In the genomic region with DNA sequence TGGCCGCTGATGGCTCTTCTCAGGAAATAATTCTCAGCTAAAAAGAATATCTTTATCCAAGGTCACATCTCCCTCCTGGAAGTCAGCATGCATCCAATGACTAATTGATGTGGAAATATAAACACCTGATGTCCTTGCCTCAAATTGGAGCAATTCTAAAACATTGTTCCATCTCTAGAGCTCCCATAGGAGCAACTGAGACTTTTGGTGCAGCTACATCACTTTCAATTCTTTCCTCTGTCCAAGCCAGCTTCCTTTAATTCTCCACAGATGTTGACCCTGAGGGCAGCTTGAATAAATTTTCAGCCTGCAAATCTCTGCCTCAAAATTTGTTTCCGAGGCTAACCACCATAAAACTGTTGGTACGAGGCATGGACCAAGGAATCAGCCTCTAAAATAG, we compare ENCODE assay signal across 30 cellular contexts. TPM values are rescaled to one million over a fixed set of nuclear protein-coding genes. Genes with fewer than 3 reads are reported as not detected.
"Had no signal": no experiment of that assay in that cellular context is flagged by ENCODE, and none has a peak within 500 bp of the region (broad histone marks: within the 10 kb centered on the region; RNA-seq: fewer than 3 reads in every experiment).

No MANE protein-coding gene starts in this region.

- ATAC-seq: left lobe of liver; mucosa of descending colon; stimulated activated effector memory CD8-positive, alpha-beta T cell treated with anti-CD3 and anti-CD28 coated beads, Interleukin-12 subunit alpha, Interleukin-12 subunit beta, amount 100 ng/mL, for 72 hours had no signal

- FAIRE-seq: endothelial cell of umbilical vein, keratinocyte, urothelium cell line had no signal

- DNase-seq: colonic mucosa; effector memory CD4-positive, alpha-beta T cell; head of caudate nucleus; mucosa of descending colon; naive B cell; sigmoid colon; stimulated activated CD4-positive, alpha-beta T cell treated with anti-CD3 and anti-CD28 coated beads, Interleukin-2, amount 100 ng/mL, for 24 hours; stimulated activated CD4-positive, alpha-beta T cell treated with anti-CD3 and anti-CD28 coated beads, Interleukin-4, amount 100 ng/mL, for 24 hours; stimulated activated naive CD4-positive, alpha-beta T cell treated with Interleukin-2 at 50 U/mL for 16 hours; stomach; substantia nigra; testis; tibial artery; upper lobe of left lung had no signal

- H3K4me1 Mint-ChIP-seq: central memory CD8-positive, alpha-beta T cell; memory B cell; naive B cell; nephron; neural progenitor cell; stimulated activated effector memory CD8-positive, alpha-beta T cell treated with anti-CD3 and anti-CD28 coated beads, Interleukin-12 subunit alpha, Interleukin-12 subunit beta, amount 100 ng/mL, for 72 hours had no signal

- H3K27ac ChIP-seq: colonic mucosa, esophagus muscularis mucosa, neural progenitor cell, parathyroid adenoma, prostate gland, right atrium auricular region, sigmoid colon, stomach, testis, tibial artery, upper lobe of left lung had no signal

- H3K27ac Mint-ChIP-seq: dendritic cell treated with granulocyte-macrophage colony-stimulating factor and Interleukin-4, amounts not matched to agents 40 ng/mL and 50 ng/mL, for 4 days; memory B cell; mesothelial cell of epicardium; naive B cell; neural progenitor cell; stimulated activated effector memory CD8-positive, alpha-beta T cell treated with anti-CD3 and anti-CD28 coated beads, Interleukin-12 subunit alpha, Interleukin-12 subunit beta, amount 100 ng/mL, for 72 hours had no signal

- H3K36me3 ChIP-seq: colonic mucosa, esophagus muscularis mucosa, neural progenitor cell, prostate gland, right atrium auricular region, sigmoid colon, stomach, tibial artery, upper lobe of left lung had no signal

- H3K79me2 ChIP-seq: parathyroid adenoma had no signal

- H3K9me3 Mint-ChIP-seq: neural progenitor cell had no signal

- H3K36me3 Mint-ChIP-seq: memory B cell; mesothelial cell of epicardium; naive B cell; neural progenitor cell; stimulated activated effector memory CD8-positive, alpha-beta T cell treated with anti-CD3 and anti-CD28 coated beads, Interleukin-12 subunit alpha, Interleukin-12 subunit beta, amount 100 ng/mL, for 72 hours had no signal

- H3K9ac ChIP-seq: neural progenitor cell, parathyroid adenoma had no signal

- H3K4me3 ChIP-seq: colonic mucosa, esophagus muscularis mucosa, lung, mucosa of descending colon, neural progenitor cell, prostate gland, right atrium auricular region, sigmoid colon, stomach, testis, tibial artery, upper lobe of left lung had no signal

- H3K4me1 ChIP-seq: colonic mucosa, neural progenitor cell, parathyroid adenoma, prostate gland, right atrium auricular region, sigmoid colon, stomach, testis, tibial artery, upper lobe of left lung had no signal

- H3K4me3 Mint-ChIP-seq: central memory CD8-positive, alpha-beta T cell; dendritic cell treated with granulocyte-macrophage colony-stimulating factor and Interleukin-4, amounts not matched to agents 40 ng/mL and 50 ng/mL, for 4 days; memory B cell; mesothelial cell of epicardium; naive B cell; nephron; neural progenitor cell; stimulated activated effector memory CD8-positive, alpha-beta T cell treated with anti-CD3 and anti-CD28 coated beads, Interleukin-12 subunit alpha, Interleukin-12 subunit beta, amount 100 ng/mL, for 72 hours had no signal

- H3K27me3 Mint-ChIP-seq: central memory CD8-positive, alpha-beta T cell; dendritic cell treated with granulocyte-macrophage colony-stimulating factor and Interleukin-4, amounts not matched to agents 40 ng/mL and 50 ng/mL, for 4 days; memory B cell; naive B cell had no signal

- H3K9me3 ChIP-seq: colonic mucosa, esophagus muscularis mucosa, mucosa of descending colon, prostate gland, right atrium auricular region, stomach, testis, tibial artery, upper lobe of left lung had no signal

- H3K4me2 ChIP-seq: neural progenitor cell had no signal

- H3K27me3 ChIP-seq: colonic mucosa, esophagus muscularis mucosa, neural progenitor cell, right atrium auricular region, sigmoid colon, stomach, testis, tibial artery, upper lobe of left lung had no signal

- H2AFZ ChIP-seq: neural progenitor cell, parathyroid adenoma had no signal

RNA-seq across cellular contexts. Expression of a gene that starts 43.9 kb away (rescaled TPM):
- total RNA-seq: endothelial cell of umbilical vein had no signal
- polyA plus RNA-seq: endothelial cell of umbilical vein, keratinocyte had no signal
